ENCODE assay signal across 1 cellular context in genomic region chr7:25860206-25860881, GRCh38.
A peak's percentile ranks its signal among the peaks of the same experiment; 100 is the strongest.
TF ChIP-seq lines count a peak whose summit lies in the region.

No MANE protein-coding gene starts in this region.

TF ChIP-seq in GM12878, 131 proteins besides CTCF, POLR2A, EP300 and RAD21:
- TF ChIP-seq ZNF592 (IDR thresholded peaks at IDR 0.05) (no peak), ZBTB11 (CRISPR knock-in tag; IDR thresholded peaks at IDR 0.05) (no peak), IKZF1 (conservative IDR thresholded peaks at IDR 0.05) (0 out of 2 replicates have a peak, but pooled peaks have one; percentile 23), ZNF687 (IDR thresholded peaks at IDR 0.05) (0 out of 2 replicates have a peak, but pooled peaks have one; percentile 34), ZZZ3 (IDR thresholded peaks at IDR 0.05; ENCODE audit: control insufficient read depth, insufficient read length, low read depth) (no peak), ETV6 (conservative IDR thresholded peaks at IDR 0.05 in 1 of 2, IDR thresholded peaks at IDR 0.05 in 1 of 2; ENCODE audit: borderline replicate concordance in 1 of 2, low read depth in 1 of 2) (no peak), BRCA1 (IDR thresholded peaks at IDR 0.05; ENCODE audit: low read depth, low read length) (no peak), SUZ12 (IDR thresholded peaks at IDR 0.05; ENCODE audit: unreplicated experiment) (no peak), IRF5 (IDR thresholded peaks at IDR 0.05; ENCODE audit: borderline replicate concordance) (no peak), YBX1 (IDR thresholded peaks at IDR 0.05) (no peak), NFYA (IDR thresholded peaks at IDR 0.05; ENCODE audit: borderline replicate concordance, low read depth, low read length) (no peak), ZNF207 (IDR thresholded peaks at IDR 0.05; ENCODE audit: borderline replicate concordance) (no peak), PML (IDR thresholded peaks at IDR 0.05; ENCODE audit: low read length) (no peak), SUPT20H (IDR thresholded peaks at IDR 0.05; ENCODE audit: borderline replicate concordance, control insufficient read depth, low read depth, low read length) (no peak), EED (IDR thresholded peaks at IDR 0.05; ENCODE audit: low read depth) (no peak), CEBPZ (IDR thresholded peaks at IDR 0.05; ENCODE audit: low read depth, low read length) (no peak), NKRF (conservative IDR thresholded peaks at IDR 0.05) (no peak), BCL11A (IDR thresholded peaks at IDR 0.05; ENCODE audit: low read depth, low read length) (no peak), BHLHE40 (IDR thresholded peaks at IDR 0.05; ENCODE audit: borderline replicate concordance in 1 of 2, low read depth in 2 of 2, low read length in 1 of 2) (peak in 1 of 2 experiments; percentile 50; a peak in 1 of 4 replicates), TAF1 (IDR thresholded peaks at IDR 0.05; ENCODE audit: borderline replicate concordance, low read depth, low read length) (no peak)
TF ChIP-seq in GM12878: peak in this region for 3.
